In the genomic region with DNA sequence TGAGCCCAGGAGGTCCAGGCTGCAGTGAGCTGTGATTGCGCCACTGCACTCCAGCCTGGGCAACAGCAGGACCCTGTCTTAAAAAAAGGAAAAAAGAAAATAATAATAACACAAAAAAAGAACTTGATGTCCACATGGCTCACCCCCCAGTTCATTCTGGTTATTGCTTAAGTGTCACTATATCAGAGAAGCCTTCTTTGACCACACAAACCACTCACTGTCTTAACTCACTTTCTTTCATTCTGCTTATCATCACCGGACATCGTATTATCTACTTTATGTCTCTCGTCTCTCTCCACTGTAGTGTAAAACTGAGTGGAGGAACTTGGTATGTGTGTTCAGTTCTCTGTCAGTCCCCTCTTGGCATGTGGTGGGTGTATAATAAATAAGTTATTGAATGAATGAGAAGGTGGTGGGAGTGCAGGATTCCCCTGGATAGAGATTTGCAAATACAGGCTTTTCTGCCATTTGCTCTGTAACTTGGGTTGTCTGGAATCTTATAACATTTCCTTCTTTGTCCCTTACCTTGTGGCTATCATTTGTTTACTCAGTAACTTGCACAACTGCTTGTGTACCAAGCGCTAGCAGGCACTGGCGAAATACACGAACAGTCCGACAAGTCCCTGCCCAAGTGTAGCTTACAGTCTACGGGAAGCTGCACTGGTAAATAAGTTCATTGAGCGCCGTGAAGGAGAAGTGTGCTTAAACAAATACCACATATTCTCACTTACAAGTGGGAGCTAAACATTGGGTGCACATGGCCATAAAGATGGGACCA, we compare ENCODE assay signal across 15 cellular contexts.
A peak's percentile ranks its signal among the peaks of the same experiment; 100 is the strongest.
DNase-seq lines count a peak whose midpoint lies in the region; ATAC-seq and TF ChIP-seq lines count a peak whose summit lies in the region.
"Had no signal": no experiment of that assay in that cellular context is flagged by ENCODE, and none has a peak within 500 bp of the region (broad histone marks: within the 10 kb centered on the region; RNA-seq: fewer than 3 reads in every experiment).

No MANE protein-coding gene starts in this region.

- TF ChIP-seq CTCF in fibroblast of villous mesenchyme (IDR thresholded peaks at IDR 0.05; ENCODE audit: insufficient read depth, low read depth, low read length) (no peak), prostate gland (IDR thresholded peaks at IDR 0.05) (no peak)

- H3K9me3 ChIP-seq in prostate gland: no peaks in the 10 kb centered on the region

- H3K36me3 ChIP-seq in prostate gland: no peaks in the 10 kb centered on the region

- peak overlapping the region in 1 of 2 donors; percentile 36 for H3K27ac ChIP-seq in prostate gland

- H3K4me1 ChIP-seq in prostate gland (replicated peaks): peaks cover 7% of the 10 kb centered on the region

- no peak for ATAC-seq in GM21825 (IDR thresholded peaks at IDR 0.05; ENCODE audit: unreplicated experiment)
- ATAC-seq in GM21786 (IDR thresholded peaks at IDR 0.05; ENCODE audit: unreplicated experiment): no peak
- ATAC-seq: HCT116; stimulated activated naive B cell treated with anti-CD40 and anti-IgM and Interleukin-4, amounts not matched to agents 10 μg/mL and 1 μg/mL and 100 μg/mL, for 72 hours had no signal

- DNase-seq in NCI-H748 (lab: John Stamatoyannopoulos, UW; ENCODE audit: unreplicated experiment) (peak; percentile 14), NCI-H748 treated with DMSO at 0.1 percent for 48 hours (lab: John Stamatoyannopoulos, UW) (no peak), OCI-M1 (lab: John Stamatoyannopoulos, UW) (peak; percentile 92), fibroblast of villous mesenchyme (ENCODE audit: low read depth) (peak; percentile 30), prostate gland (ENCODE audit: low spot score) (peak; percentile 49), NCI-H2081 treated with DMSO at 0.1 percent for 48 hours (lab: John Stamatoyannopoulos, UW) (no peak)
- DNase-seq: activated CD4-positive, CD25-positive, alpha-beta regulatory T cell treated with anti-CD3 and anti-CD28 coated beads, Interleukin-2, amount 50 U/mL, for 72 hours; activated naive CD4-positive, alpha-beta T cell; NCI-H1092 treated with DMSO at 0.1 percent for 48 hours; NCI-H226; stimulated activated naive B cell treated with anti-CD40 and anti-IgM and Interleukin-4, amounts not matched to agents 10 μg/mL and 1 μg/mL and 100 μg/mL, for 72 hours had no signal

- no peaks in the 10 kb centered on the region for H3K27me3 ChIP-seq in prostate gland (replicated peaks; ENCODE audit: insufficient read depth)

- intact Hi-C loops in prostate gland (cut with DNase I): loop anchor here (5.0 to 10.0 kb wide), 4 partner anchors 166 to 602 kb away; no protein-coding TSS in a partner anchor

- WGBS in prostate gland: 68% methylated on average over 11 of the region's 11 CpGs

- no peak overlapping the region for H3K4me3 ChIP-seq in fibroblast of villous mesenchyme (ENCODE audit: low read depth, low read length)
- no peak overlapping the region for H3K4me3 ChIP-seq in prostate gland
- H3K4me3 ChIP-seq: smooth muscle cell had no signal

- no peak for TF ChIP-seq POLR2A in prostate gland (IDR thresholded peaks at IDR 0.05)

Comparison
In these comparisons a context has a peak if more than half of its experiments do, and no peak if none do; other contexts are left out.
1. DNase-seq: peak in NCI-H748 (single experiment), OCI-M1 (single experiment), fibroblast of villous mesenchyme (single experiment) and prostate gland (single experiment); none in NCI-H748 treated with DMSO at 0.1 percent for 48 hours (single experiment) and NCI-H2081 treated with DMSO at 0.1 percent for 48 hours (single experiment).